ENCODE assay signal across 9 cellular contexts in the genomic region with DNA sequence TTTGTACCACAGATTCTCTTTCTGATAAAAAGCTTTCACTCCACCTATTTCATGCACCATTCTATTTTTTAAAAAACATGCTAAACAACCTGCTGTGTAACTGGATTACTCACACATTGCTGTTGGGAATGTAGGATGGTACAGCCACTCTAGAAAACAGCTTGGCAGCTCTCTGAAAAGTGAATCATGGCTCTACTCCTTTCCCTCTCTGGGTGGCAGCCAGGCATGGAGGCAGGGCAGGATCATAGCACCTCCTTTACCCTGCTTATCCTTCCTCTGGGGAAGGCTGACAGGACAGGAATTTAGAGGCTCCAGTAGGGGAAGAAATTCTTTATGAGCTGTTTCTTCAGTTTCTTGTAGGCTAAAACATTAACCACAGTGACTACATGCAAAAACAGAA. TPM values are rescaled to one million over a fixed set of nuclear protein-coding genes. Genes with fewer than 3 reads are reported as not detected.
DNase-seq lines count a peak whose midpoint lies in the region; TF ChIP-seq lines count a peak whose summit lies in the region.
"Had no signal": no experiment of that assay in that cellular context is flagged by ENCODE, and none has a peak within 500 bp of the region (broad histone marks: within the 10 kb centered on the region; RNA-seq: fewer than 3 reads in every experiment).

No MANE protein-coding gene starts in this region.

- H3K9me3 ChIP-seq in cardiac muscle cell (ENCODE audit: low read depth) (no peaks in the 10 kb centered on the region), trophoblast cell (ENCODE audit: insufficient read depth, low read depth, low read length) (no peaks in the 10 kb centered on the region), ovary (no peaks in the 10 kb centered on the region)

- H3K9ac ChIP-seq in trophoblast cell (ENCODE audit: low read length) = no peak overlapping the region

- no peak overlapping the region for H4K91ac ChIP-seq in trophoblast cell (ENCODE audit: low read depth, low read length)

- H3K4me2 ChIP-seq in trophoblast cell (ENCODE audit: low read length) = no peak overlapping the region

- no peak overlapping the region for H3K14ac ChIP-seq in trophoblast cell (ENCODE audit: low read length)

- H3K4me1 ChIP-seq in cardiac muscle cell (ENCODE audit: low read depth) (no peaks in the 10 kb centered on the region), trophoblast cell (ENCODE audit: control insufficient read depth in 1 of 2, insufficient read depth in 2 of 2, low read length in 2 of 2) (peaks cover 0 to 2% of the 10 kb centered on the region in 2 experiments), ovary (ENCODE audit: insufficient read depth) (no peaks in the 10 kb centered on the region)

- intact Hi-C loops in ovary (cut with DNase I) = no loop called here

- no peak overlapping the region for H2BK12ac ChIP-seq in trophoblast cell (ENCODE audit: low read length)

- DNase-seq in DMS 273 (lab: John Stamatoyannopoulos, UW; ENCODE audit: unreplicated experiment) = peak; percentile 17
- DNase-seq in DMS 273 treated with DMSO at 0.1 percent for 48 hours (lab: John Stamatoyannopoulos, UW) = no peak
- DNase-seq in RPMI7951 (ENCODE audit: low read depth) = peak; percentile 85
- DNase-seq in cardiac muscle cell (ENCODE audit: low read depth in 1 of 2, low spot score in 1 of 2) = peak; percentile 13 to 88
- peak; percentile 36 to 87 for DNase-seq in trophoblast cell
- DNase-seq in ovary = no peak
- no peak for DNase-seq in NOMO-1 treated with dmso at 0.1 percent for 144 hours (lab: John Stamatoyannopoulos, UW; ENCODE audit: unreplicated experiment)
- DNase-seq in NCI-H524 (lab: John Stamatoyannopoulos, UW) = no peak

- no peak overlapping the region for H3K18ac ChIP-seq in trophoblast cell (ENCODE audit: low read length)

- no peak overlapping the region for H3K27ac ChIP-seq in cardiac muscle cell
- H3K27ac ChIP-seq in trophoblast cell (ENCODE audit: low read depth, low read length) = no peak overlapping the region
- H3K27ac ChIP-seq in ovary = no peak overlapping the region
- H3K27ac ChIP-seq: 22Rv1 had no signal

- no peak for TF ChIP-seq EP300 in ovary (IDR thresholded peaks at IDR 0.05)

- H3K4ac ChIP-seq in trophoblast cell (ENCODE audit: low read depth, low read length) = no peak overlapping the region

- H4K12ac ChIP-seq in trophoblast cell (ENCODE audit: low read depth, low read length) = no peak overlapping the region

- H3K4me3 ChIP-seq in cardiac muscle cell (no peak overlapping the region), trophoblast cell (ENCODE audit: low read depth, low read length) (no peak overlapping the region), ovary (no peak overlapping the region)

- no peak overlapping the region for H2AFZ ChIP-seq in trophoblast cell (ENCODE audit: insufficient read depth, low read length, poor library complexity)

- no peak overlapping the region for H2AK5ac ChIP-seq in trophoblast cell (ENCODE audit: low read length)

- TF ChIP-seq CTCF in cardiac muscle cell (IDR thresholded peaks at IDR 0.05; ENCODE audit: low read depth, low read length) (no peak), ovary (IDR thresholded peaks at IDR 0.05) (no peak)

- H2BK120ac ChIP-seq in trophoblast cell (ENCODE audit: insufficient read depth, low read length, poor library complexity) = no peak overlapping the region

- H3K27me3 ChIP-seq in cardiac muscle cell = no peaks in the 10 kb centered on the region
- no peaks in the 10 kb centered on the region for H3K27me3 ChIP-seq in trophoblast cell (ENCODE audit: insufficient read depth, low read length)
- H3K27me3 ChIP-seq in ovary = no peaks in the 10 kb centered on the region

- H3K79me2 ChIP-seq in trophoblast cell (ENCODE audit: control insufficient read depth, insufficient read depth, low read length, poor library complexity) = no peaks in the 10 kb centered on the region

- TF ChIP-seq POLR2A in ovary (IDR thresholded peaks at IDR 0.05) = no peak

- H2BK5ac ChIP-seq in trophoblast cell (ENCODE audit: low read depth, low read length, poor library complexity) = no peak overlapping the region

- H3K36me3 ChIP-seq in cardiac muscle cell = no peaks in the 10 kb centered on the region
- no peaks in the 10 kb centered on the region for H3K36me3 ChIP-seq in trophoblast cell (ENCODE audit: control insufficient read depth in 1 of 2, insufficient read depth in 2 of 2, low read length in 2 of 2)
- no peaks in the 10 kb centered on the region for H3K36me3 ChIP-seq in ovary

- H4K8ac ChIP-seq in trophoblast cell (ENCODE audit: low read depth, low read length) = no peak overlapping the region

- H3K23ac ChIP-seq in trophoblast cell (ENCODE audit: low read length) = no peak overlapping the region

- H3K79me1 ChIP-seq in trophoblast cell (ENCODE audit: low read length) = no peaks in the 10 kb centered on the region

RNA-seq across cellular contexts. Expression of a gene that starts 6.7 kb away (rescaled TPM):
- 0.12 and 0.29 TPM in 2 replicates for total RNA-seq in RPMI7951 (2014; rRNA removed; shearing (Covaris generic))
- total RNA-seq in cardiac muscle cell (not detected in 2 replicates), ovary (1 to 10 TPM in 4 of 7 donors, under 1 TPM in 3; 0.59 to 4.9 (median 1.4) TPM)
- polyA plus RNA-seq in cardiac muscle cell (not detected in 2 replicates), ovary (1 to 10 TPM; 1.0 to 7.2 TPM)
- polyA plus RNA-seq in trophoblast cell (2013) = 0.08 and 0.11 TPM in 2 replicates

RNA-seq across cellular contexts. Expression of a gene that starts 34.1 kb away (rescaled TPM):
- 14.6 and 14.9 TPM in 2 replicates for total RNA-seq in RPMI7951 (2014; rRNA removed; shearing (Covaris generic))
- 9.3 and 12.6 TPM in 2 replicates for total RNA-seq in cardiac muscle cell
- 18.7 and 24.8 TPM in 2 replicates for polyA plus RNA-seq in cardiac muscle cell
- polyA plus RNA-seq in trophoblast cell (2013) = 10.2 and 10.4 TPM in 2 replicates
- 10 to 100 TPM in 3 of 7 donors, 1 to 10 TPM in 4; 3.2 to 10.9 (median 9.7) TPM for total RNA-seq in ovary
- polyA plus RNA-seq in ovary = 10 to 100 TPM in 1 of 2 donors, 1 to 10 TPM in 1; 6.5 to 15.2 TPM

RNA-seq across cellular contexts. Expression of a gene that starts 50.0 kb away (rescaled TPM):
- total RNA-seq in RPMI7951 (2014; rRNA removed; shearing (Covaris generic)) = 2,174 and 2,304 TPM in 2 replicates
- total RNA-seq in cardiac muscle cell (579 and 830 TPM in 2 replicates), ovary (1,000 to 10,000 TPM; 1,933 to 6,320 (median 2,198) TPM)
- polyA plus RNA-seq in cardiac muscle cell (348 and 386 TPM in 2 replicates), ovary (1,000 to 10,000 TPM; 2,239 to 5,658 TPM)
- polyA plus RNA-seq in trophoblast cell (2013) = 1,953 and 2,069 TPM in 2 replicates

RNA-seq across cellular contexts. Expression of a gene that starts 50.5 kb away (rescaled TPM):
- 0.24 and 0.29 TPM in 2 replicates for total RNA-seq in RPMI7951 (2014; rRNA removed; shearing (Covaris generic))
- total RNA-seq in cardiac muscle cell = not detected in 2 replicates
- not detected in 2 replicates for polyA plus RNA-seq in cardiac muscle cell
- polyA plus RNA-seq in trophoblast cell (2013) = 0.34 and 0.40 TPM in 2 replicates
- total RNA-seq in ovary = 1 to 10 TPM in 4 of 7 donors, under 1 TPM in 2, not detected in 1; 0.28 to 5.0 (median 1.3) TPM
- polyA plus RNA-seq in ovary = 1 to 10 TPM in 1 of 2 donors, under 1 TPM in 1; 0.34 to 1.2 TPM

Comparison
In these comparisons a context has a peak if more than half of its experiments do, and no peak if none do; other contexts are left out.
1. DNase-seq: peak in DMS 273 (single experiment), RPMI7951 (single experiment), cardiac muscle cell (2 of 2) and trophoblast cell (2 of 2); none in DMS 273 treated with DMSO at 0.1 percent for 48 hours (single experiment), ovary (0 of 5), NOMO-1 treated with dmso at 0.1 percent for 144 hours (single experiment) and NCI-H524 (0 of 2).